37 cellular contexts compared by ENCODE assay signal in genomic region chr10:2572611-2573010, GRCh38.
DNase-seq lines count a peak whose midpoint lies in the region; ATAC-seq, FAIRE-seq and TF ChIP-seq lines count a peak whose summit lies in the region.
"Had no signal": no experiment of that assay in that cellular context is flagged by ENCODE, and none has a peak within 500 bp of the region (broad histone marks: within the 10 kb centered on the region; RNA-seq: fewer than 3 reads in every experiment).

No MANE protein-coding gene starts in this region.

- no peak overlapping the region for H3K4me3 ChIP-seq in H1 (ENCODE audit: extremely low read depth in 1 of 4, insufficient read depth in 2 of 4, low read depth in 3 of 4, low read length in 4 of 4)
- H3K4me3 ChIP-seq in mesendoderm (ENCODE audit: low read length) = no peak overlapping the region
- H3K4me3 ChIP-seq in neural cell (ENCODE audit: low read length) = no peak overlapping the region
- H3K4me3 ChIP-seq in testis = no peak overlapping the region
- H3K4me3 ChIP-seq in endodermal cell (ENCODE audit: low read length) = no peak overlapping the region
- H3K4me3 ChIP-seq: A549; BLaER1; BLaER1 treated with 17β-estradiol and CSF1 and Interleukin-3, amounts not matched to agents 10 nM and 100 nM had no signal

- no peak overlapping the region for H3K18ac ChIP-seq in H1 (ENCODE audit: extremely low read depth, low read length)
- H3K18ac ChIP-seq in mesendoderm (ENCODE audit: low read length) = no peak overlapping the region

- H4K20me1 ChIP-seq in H1 (replicated peaks in 1 of 2; ENCODE audit: control insufficient read depth in 1 of 2, insufficient read depth in 2 of 2, low read length in 2 of 2) = no peaks in the 10 kb centered on the region
- no peaks in the 10 kb centered on the region for H4K20me1 ChIP-seq in neural cell (ENCODE audit: insufficient read depth)
- H4K20me1 ChIP-seq: BLaER1; BLaER1 treated with 17β-estradiol and CSF1 and Interleukin-3, amounts not matched to agents 10 nM and 100 nM had no signal

- H3K56ac ChIP-seq in H1 (replicated peaks; ENCODE audit: insufficient read length, low read depth, low read length) = no peak overlapping the region
- no peak overlapping the region for H3K56ac ChIP-seq in mesendoderm (ENCODE audit: low read length)

- no peak overlapping the region for H4K5ac ChIP-seq in H1 (ENCODE audit: insufficient read length, low read depth, low read length)
- H4K5ac ChIP-seq in mesendoderm (ENCODE audit: low read length) = no peak overlapping the region

- H4K8ac ChIP-seq in H1 (ENCODE audit: extremely low read depth, insufficient read depth, low read length) (no peak overlapping the region), mesendoderm (ENCODE audit: low read depth, low read length) (no peak overlapping the region)

- H3K79me1 ChIP-seq in H1 (ENCODE audit: low read depth, low read length) (no peaks in the 10 kb centered on the region), mesendoderm (ENCODE audit: low read length) (no peaks in the 10 kb centered on the region)

- no peaks in the 10 kb centered on the region for H3K9me2 ChIP-seq in neural cell (ENCODE audit: insufficient read depth, low read length)

- DNase-seq in H1 (ENCODE audit: low read depth in 1 of 2, low spot score in 2 of 2) (no peak), mesendoderm (peak; percentile 17), testis (peak; percentile 14), iPS-NIHi11 (ENCODE audit: low spot score) (no peak), endodermal cell (no peak)
- no peak for DNase-seq in activated CD8-positive, alpha-beta T cell treated with anti-CD3 and anti-CD28 coated beads, Interleukin-2, amount 10 ng/mL, durations not matched to agents 7 days and 5 days
- DNase-seq: 8988T; ACHN; AML-193; BE2C; C1 segment of cervical spinal cord; Caco-2; Calu3; CD4-positive, alpha-beta memory T cell; CD4-positive, alpha-beta T cell; CD4-positive, CD25-positive, alpha-beta regulatory T cell; CD8-positive, alpha-beta memory T cell; CD8-positive, alpha-beta T cell; COR-L47; DMS 273 treated with DMSO at 0.1 percent for 48 hours; DMS153; DMS53; DMS79; DMS79 treated with DMSO at 0.1 percent for 48 hours; DND-41; EL had no signal

- H3K14ac ChIP-seq in H1 (ENCODE audit: insufficient read length) = no peak overlapping the region

- H3K9me3 ChIP-seq in H1 (ENCODE audit: insufficient read depth in 2 of 2, low read depth in 1 of 2, low read length in 1 of 2) = no peaks in the 10 kb centered on the region
- no peaks in the 10 kb centered on the region for H3K9me3 ChIP-seq in neural cell (ENCODE audit: low read length)
- H3K9me3 ChIP-seq in testis = no peaks in the 10 kb centered on the region
- H3K9me3 ChIP-seq in endodermal cell (ENCODE audit: control insufficient read depth, low read length) = no peaks in the 10 kb centered on the region
- H3K9me3 ChIP-seq: A549; BE2C; BLaER1; BLaER1 treated with 17β-estradiol and CSF1 and Interleukin-3, amounts not matched to agents 10 nM and 100 nM; Caco-2 had no signal

- TF ChIP-seq RAD21 in H1 (IDR thresholded peaks at IDR 0.05 in 1 of 2, conservative IDR thresholded peaks at IDR 0.05 in 1 of 2; ENCODE audit: low read depth in 2 of 2, low read length in 2 of 2) (no peak), neural cell (conservative IDR thresholded peaks at IDR 0.05) (peak; percentile 31)

- H3K4ac ChIP-seq in H1 (replicated peaks; ENCODE audit: insufficient read length, low read depth, low read length) = no peak overlapping the region
- no peak overlapping the region for H3K4ac ChIP-seq in mesendoderm (ENCODE audit: low read depth, low read length)

- WGBS in H1 (ENCODE audit: extremely low coverage in 1 of 2, insufficient coverage in 1 of 2, insufficient read length in 1 of 2, insufficient replicate concordance in 2 of 2, low coverage in 1 of 2, low lambda C conversion rate in 2 of 2, missing lambda C conversion rate in 1 of 2), 2 experiments = 94% methylated on average over 1 of the region's 1 CpG; no CpG with 5 or more reads in 1 of the 2 experiments
- no CpG with 5 or more reads among the region's 1 CpG for WGBS in mesendoderm (ENCODE audit: extremely low coverage, insufficient coverage, low lambda C conversion rate)
- 66 to 80% methylated on average over 1 of the region's 1 CpG for WGBS in testis, 2 donors
- 94% methylated on average over 1 of the region's 1 CpG; no CpG with 5 or more reads in 1 of the 2 experiments for WGBS in endodermal cell (ENCODE audit: insufficient coverage in 1 of 2, insufficient read length in 1 of 2), 2 experiments

- POLR2A ChIA-PET in H1 (lab: Charles Lee; ENCODE audit: partially characterized antibody) = no interaction called here
- POLR2A ChIA-PET in activated CD8-positive, alpha-beta T cell treated with anti-CD3 and anti-CD28 coated beads, Interleukin-2, amount 10 ng/mL, durations not matched to agents 7 days and 5 days (lab: Charles Lee) = no interaction called here

- no peaks in the 10 kb centered on the region for H3K4me1 Mint-ChIP-seq in activated CD8-positive, alpha-beta T cell treated with anti-CD3 and anti-CD28 coated beads, Interleukin-2, amount 10 ng/mL, durations not matched to agents 7 days and 5 days (ENCODE audit: low read depth)
- H3K4me1 Mint-ChIP-seq in endodermal cell = no peaks in the 10 kb centered on the region
- H3K4me1 Mint-ChIP-seq: B cell; CD14-positive monocyte; CD4-positive, alpha-beta memory T cell; CD4-positive, CD25-positive, alpha-beta regulatory T cell; CD8-positive, alpha-beta memory T cell had no signal

- H3K9me3 Mint-ChIP-seq in activated CD8-positive, alpha-beta T cell treated with anti-CD3 and anti-CD28 coated beads, Interleukin-2, amount 10 ng/mL, durations not matched to agents 7 days and 5 days (ENCODE audit: insufficient read depth) = no peaks in the 10 kb centered on the region
- H3K9me3 Mint-ChIP-seq in endodermal cell = no peaks in the 10 kb centered on the region
- H3K9me3 Mint-ChIP-seq: CD4-positive, alpha-beta memory T cell; CD4-positive, alpha-beta T cell; CD8-positive, alpha-beta memory T cell; CD8-positive, alpha-beta T cell had no signal

- CTCF ChIA-PET in H1 (lab: Charles Lee; ENCODE audit: partially characterized antibody) = no interaction called here
- CTCF ChIA-PET in activated CD8-positive, alpha-beta T cell treated with anti-CD3 and anti-CD28 coated beads, Interleukin-2, amount 10 ng/mL, durations not matched to agents 7 days and 5 days (lab: Charles Lee) = no interaction called here

- H3K27me3 ChIP-seq in H1 (replicated peaks in 1 of 4; ENCODE audit: control insufficient read depth in 3 of 4, extremely low read depth in 1 of 4, insufficient read depth in 3 of 4, low read length in 3 of 4) (no peaks in the 10 kb centered on the region), mesendoderm (ENCODE audit: insufficient read depth, low read length, poor library complexity) (no peaks in the 10 kb centered on the region), neural cell (ENCODE audit: insufficient read depth, low read depth, low read length) (no peaks in the 10 kb centered on the region), testis (no peaks in the 10 kb centered on the region), endodermal cell (ENCODE audit: control insufficient read depth, insufficient read depth, low read length, poor library complexity, severe bottlenecking) (no peaks in the 10 kb centered on the region)
- H3K27me3 ChIP-seq: BE2C; BLaER1; BLaER1 treated with 17β-estradiol and CSF1 and Interleukin-3, amounts not matched to agents 10 nM and 100 nM had no signal

- H3K27ac ChIP-seq in H1 (ENCODE audit: low read depth, low read length) (no peak overlapping the region), mesendoderm (ENCODE audit: low read depth, low read length) (no peak overlapping the region), neural cell (ENCODE audit: low read length) (no peak overlapping the region), testis (no peak overlapping the region), endodermal cell (ENCODE audit: low read depth, low read length) (no peak overlapping the region)
- H3K27ac ChIP-seq: 22Rv1; A549; BLaER1; BLaER1 treated with 17β-estradiol and CSF1 and Interleukin-3, amounts not matched to agents 10 nM and 100 nM; C4-2B had no signal

- TF ChIP-seq EP300 in H1 (IDR thresholded peaks at IDR 0.05; ENCODE audit: borderline replicate concordance in 1 of 2, low read depth in 2 of 2, low read length in 2 of 2) = no peak
- TF ChIP-seq EP300 in neural cell (conservative IDR thresholded peaks at IDR 0.05; ENCODE audit: poor library complexity, severe bottlenecking) = peak; percentile 97

- ATAC-seq in activated CD8-positive, alpha-beta T cell treated with anti-CD3 and anti-CD28 coated beads, Interleukin-2, amount 10 ng/mL, durations not matched to agents 7 days and 5 days = no peak
- no peak for ATAC-seq in HG02938 (IDR thresholded peaks at IDR 0.05; ENCODE audit: unreplicated experiment)
- ATAC-seq: A549; CD8-positive, alpha-beta T cell had no signal

- H3K4me1 ChIP-seq in H1 (replicated peaks in 1 of 4; ENCODE audit: control insufficient read depth in 3 of 4, insufficient read depth in 4 of 4, low read length in 3 of 4) = peaks cover 0 to 12% (median 8%) of the 10 kb centered on the region in 4 experiments; a peak in 5 of 7 replicates
- peaks cover 1% of the 10 kb centered on the region for H3K4me1 ChIP-seq in mesendoderm (ENCODE audit: control insufficient read depth, low read depth, low read length)
- no peaks in the 10 kb centered on the region for H3K4me1 ChIP-seq in testis
- no peaks in the 10 kb centered on the region for H3K4me1 ChIP-seq in endodermal cell (ENCODE audit: control insufficient read depth, insufficient read depth, low read length)
- H3K4me1 ChIP-seq: A549; BE2C; BLaER1; BLaER1 treated with 17β-estradiol and CSF1 and Interleukin-3, amounts not matched to agents 10 nM and 100 nM; Caco-2 had no signal

- no peak for FAIRE-seq in H1 (lab: Jason Lieb, UNC)
- FAIRE-seq: A204.1, A549, D721Med had no signal

- H2BK20ac ChIP-seq in H1 (ENCODE audit: low read length) = 0 out of 2 replicates have a peak overlapping the region, but pooled peaks have one; percentile 43

- no peaks in the 10 kb centered on the region for H3K79me2 ChIP-seq in H1 (ENCODE audit: control insufficient read depth in 1 of 2, insufficient read depth in 2 of 2, low read length in 2 of 2)
- H3K79me2 ChIP-seq in mesendoderm (ENCODE audit: control insufficient read depth, insufficient read depth, low read length) = no peaks in the 10 kb centered on the region
- H3K79me2 ChIP-seq in neural cell (replicated peaks; ENCODE audit: insufficient read depth, low read length) = no peaks in the 10 kb centered on the region

- peak overlapping the region; percentile 83; the same call in 1 of the 2 replicates for H2BK15ac ChIP-seq in H1 (ENCODE audit: low read length)
- H2BK15ac ChIP-seq in mesendoderm (replicated peaks; ENCODE audit: low read depth) = no peak overlapping the region

- H3K9ac ChIP-seq in H1 (replicated peaks in 1 of 4; ENCODE audit: extremely low read depth in 1 of 4, low read depth in 3 of 4, low read length in 3 of 4) (no peak overlapping the region), mesendoderm (ENCODE audit: low read length) (no peak overlapping the region), neural cell (ENCODE audit: low read length) (no peak overlapping the region), endodermal cell (ENCODE audit: extremely low read depth, low read length, poor library complexity, severe bottlenecking) (no peak overlapping the region)
- H3K9ac ChIP-seq: BLaER1; BLaER1 treated with 17β-estradiol and CSF1 and Interleukin-3, amounts not matched to agents 10 nM and 100 nM had no signal

- H3K4me2 ChIP-seq in H1 (ENCODE audit: insufficient read depth in 1 of 2, low read depth in 2 of 2, low read length in 2 of 2) (no peak overlapping the region), mesendoderm (ENCODE audit: low read length) (no peak overlapping the region), neural cell (ENCODE audit: low read length) (no peak overlapping the region)
- H3K4me2 ChIP-seq: A549; BLaER1; BLaER1 treated with 17β-estradiol and CSF1 and Interleukin-3, amounts not matched to agents 10 nM and 100 nM had no signal

- H3K36me3 ChIP-seq in H1 (ENCODE audit: control insufficient read depth in 2 of 4, insufficient read depth in 4 of 4, low read length in 3 of 4) (no peaks in the 10 kb centered on the region), mesendoderm (ENCODE audit: control insufficient read depth, insufficient read depth, low read length) (no peaks in the 10 kb centered on the region), neural cell (ENCODE audit: insufficient read depth, low read length) (no peaks in the 10 kb centered on the region), testis (ENCODE audit: low read depth, missing control alignments) (no peaks in the 10 kb centered on the region), endodermal cell (ENCODE audit: control insufficient read depth, insufficient read depth, low read length) (no peaks in the 10 kb centered on the region)
- H3K36me3 ChIP-seq: BE2C; BLaER1; BLaER1 treated with 17β-estradiol and CSF1 and Interleukin-3, amounts not matched to agents 10 nM and 100 nM had no signal

- H3K23ac ChIP-seq in H1 (ENCODE audit: insufficient read length) = no peak overlapping the region
- no peak overlapping the region for H3K23ac ChIP-seq in mesendoderm (ENCODE audit: low read length)

- no peaks in the 10 kb centered on the region for H3F3A ChIP-seq in neural cell (ENCODE audit: insufficient read depth, low read length, poor library complexity, severe bottlenecking)

- H2BK5ac ChIP-seq in H1 (ENCODE audit: low read depth, low read length) = no peak overlapping the region
- no peak overlapping the region for H2BK5ac ChIP-seq in mesendoderm (ENCODE audit: low read length)

- no peaks in the 10 kb centered on the region for H3K27me3 Mint-ChIP-seq in activated CD8-positive, alpha-beta T cell treated with anti-CD3 and anti-CD28 coated beads, Interleukin-2, amount 10 ng/mL, durations not matched to agents 7 days and 5 days (ENCODE audit: low read depth)
- no peaks in the 10 kb centered on the region for H3K27me3 Mint-ChIP-seq in endodermal cell (ENCODE audit: insufficient read depth)
- H3K27me3 Mint-ChIP-seq: B cell had no signal

- TF ChIP-seq CTCF in H1 (IDR thresholded peaks at IDR 0.05; ENCODE audit: control extremely low read depth in 1 of 3, insufficient read depth in 1 of 3, low read depth in 1 of 3, low read length in 3 of 3) = no peak
- no peak for TF ChIP-seq CTCF in neural cell (IDR thresholded peaks at IDR 0.05; ENCODE audit: poor library complexity, severe bottlenecking)
- no peak for TF ChIP-seq CTCF in testis (IDR thresholded peaks at IDR 0.05)
- no peak for TF ChIP-seq CTCF in endodermal cell (conservative IDR thresholded peaks at IDR 0.05)

- TF ChIP-seq POLR2A in H1 (IDR thresholded peaks at IDR 0.05; ENCODE audit: control extremely low read depth in 1 of 2, low read depth in 2 of 2, low read length in 2 of 2) (no peak), testis (IDR thresholded peaks at IDR 0.05) (no peak)

- no peak overlapping the region for H3K27ac Mint-ChIP-seq in activated CD8-positive, alpha-beta T cell treated with anti-CD3 and anti-CD28 coated beads, Interleukin-2, amount 10 ng/mL, durations not matched to agents 7 days and 5 days
- H3K27ac Mint-ChIP-seq in endodermal cell = no peak overlapping the region
- H3K27ac Mint-ChIP-seq: B cell; CD14-positive monocyte; CD4-positive, alpha-beta memory T cell; CD4-positive, alpha-beta T cell; CD4-positive, CD25-positive, alpha-beta regulatory T cell; CD8-positive, alpha-beta memory T cell; CD8-positive, alpha-beta T cell had no signal

- no peak overlapping the region for H2AK5ac ChIP-seq in H1 (ENCODE audit: low read depth, low read length)
- H2AK5ac ChIP-seq in mesendoderm (ENCODE audit: low read length) = no peak overlapping the region

- no peaks in the 10 kb centered on the region for H3K23me2 ChIP-seq in H1 (ENCODE audit: low read depth, low read length)

- H4K91ac ChIP-seq in H1 (replicated peaks; ENCODE audit: insufficient read length, low read length) = peak overlapping the region; percentile 48

- no peaks in the 10 kb centered on the region for H3K36me3 Mint-ChIP-seq in activated CD8-positive, alpha-beta T cell treated with anti-CD3 and anti-CD28 coated beads, Interleukin-2, amount 10 ng/mL, durations not matched to agents 7 days and 5 days (ENCODE audit: low read depth)
- H3K36me3 Mint-ChIP-seq in endodermal cell (ENCODE audit: low read depth) = no peaks in the 10 kb centered on the region
- H3K36me3 Mint-ChIP-seq: CD14-positive monocyte; CD4-positive, alpha-beta memory T cell; CD4-positive, CD25-positive, alpha-beta regulatory T cell; CD8-positive, alpha-beta memory T cell; CD8-positive, alpha-beta T cell had no signal

- intact Hi-C loops in testis (cut with DNase I; ENCODE audit: low total_unique reads) = no loop called here

- H2BK12ac ChIP-seq in H1 (ENCODE audit: low read depth, low read length) = peak overlapping the region; percentile 81; the same call in 1 of the 2 replicates

- H2BK120ac ChIP-seq in H1 (replicated peaks; ENCODE audit: low read depth, low read length) = peak overlapping the region; percentile 89
- H2BK120ac ChIP-seq in mesendoderm (ENCODE audit: low read depth, low read length) = no peak overlapping the region

- no peak overlapping the region for H3K4me3 Mint-ChIP-seq in activated CD8-positive, alpha-beta T cell treated with anti-CD3 and anti-CD28 coated beads, Interleukin-2, amount 10 ng/mL, durations not matched to agents 7 days and 5 days
- no peak overlapping the region for H3K4me3 Mint-ChIP-seq in endodermal cell
- H3K4me3 Mint-ChIP-seq: B cell; CD14-positive monocyte; CD4-positive, alpha-beta memory T cell; CD4-positive, alpha-beta T cell; CD4-positive, CD25-positive, alpha-beta regulatory T cell; CD8-positive, alpha-beta memory T cell; CD8-positive, alpha-beta T cell had no signal

- H2AFZ ChIP-seq in H1 (ENCODE audit: low read length) (peak overlapping the region; percentile 80; the same call in 1 of the 2 replicates), neural cell (ENCODE audit: low read depth, low read length) (no peak overlapping the region)

Comparison
In these comparisons a context has a peak if more than half of its experiments do, and no peak if none do; other contexts are left out.
1. DNase-seq: peak in mesendoderm (single experiment) and testis (single experiment); none in H1 (0 of 2), activated CD8-positive, alpha-beta T cell treated with anti-CD3 and anti-CD28 coated beads, Interleukin-2, amount 10 ng/mL, durations not matched to agents 7 days and 5 days (single experiment), iPS-NIHi11 (single experiment) and endodermal cell (single experiment).